Comparison of ENCODE assay signal across 8 cellular contexts in genomic region chr4:74159397-74159709, GRCh38. TPM values are rescaled to one million over a fixed set of nuclear protein-coding genes. Genes with fewer than 3 reads are reported as not detected.
DNase-seq lines count a peak whose midpoint lies in the region; ATAC-seq and TF ChIP-seq lines count a peak whose summit lies in the region.

No MANE protein-coding gene starts in this region.

- H3K9ac ChIP-seq in iPS-18a (ENCODE audit: low read length) = no peak overlapping the region

- H3K27ac ChIP-seq in iPS-18a (ENCODE audit: low read length) (no peak overlapping the region), thoracic aorta (no peak overlapping the region)

- H3K4me1 ChIP-seq in iPS-18a (ENCODE audit: control insufficient read depth, low read depth, low read length) (peaks cover 25% of the 10 kb centered on the region), thoracic aorta (ENCODE audit: control insufficient read depth in 1 of 2, low read depth in 2 of 2) (peaks cover 2 to 21% of the 10 kb centered on the region in 2 donors)

- CTCF ChIA-PET in activated naive CD4-positive, alpha-beta T cell treated with anti-CD3 and anti-CD28 coated beads for 36 hours (lab: Charles Lee) = interaction anchor here (0.6 to 1.4 kb wide), 2 partner anchors 13 to 140 kb away, joined by 3 read pairs; no protein-coding TSS in a partner anchor
- CTCF ChIA-PET in activated CD8-positive, alpha-beta T cell treated with anti-CD3 and anti-CD28 coated beads for 36 hours (lab: Charles Lee) = no interaction called here

- peaks cover 4% of the 10 kb centered on the region for H3K27me3 Mint-ChIP-seq in activated naive CD4-positive, alpha-beta T cell treated with anti-CD3 and anti-CD28 coated beads for 36 hours (ENCODE audit: low read depth)
- H3K27me3 Mint-ChIP-seq in activated CD8-positive, alpha-beta T cell treated with anti-CD3 and anti-CD28 coated beads for 36 hours = peaks cover 7% of the 10 kb centered on the region

- H3K4me3 ChIP-seq in iPS-18a (ENCODE audit: low read length) (peak overlapping the region; percentile 97), thoracic aorta (peak overlapping the region; percentile 81)

- no peaks in the 10 kb centered on the region for H3K9me3 Mint-ChIP-seq in activated naive CD4-positive, alpha-beta T cell treated with anti-CD3 and anti-CD28 coated beads for 36 hours
- no peaks in the 10 kb centered on the region for H3K9me3 Mint-ChIP-seq in activated CD8-positive, alpha-beta T cell treated with anti-CD3 and anti-CD28 coated beads for 36 hours

- H3K27ac Mint-ChIP-seq in activated naive CD4-positive, alpha-beta T cell treated with anti-CD3 and anti-CD28 coated beads for 36 hours = no peak overlapping the region
- peak overlapping the region; percentile 89 for H3K27ac Mint-ChIP-seq in activated CD8-positive, alpha-beta T cell treated with anti-CD3 and anti-CD28 coated beads for 36 hours

- POLR2A ChIA-PET in activated CD8-positive, alpha-beta T cell treated with anti-CD3 and anti-CD28 coated beads for 36 hours (lab: Charles Lee) = interaction anchor here (0.7 kb wide), 1 partner anchor 8 kb away, joined by 3 read pairs; no protein-coding TSS in a partner anchor

- intact Hi-C loops in activated naive CD4-positive, alpha-beta T cell treated with anti-CD3 and anti-CD28 coated beads for 36 hours (cut with micrococcal nuclease) = loop anchor here (2.0 to 5.0 kb wide), 3 partner anchors 288 to 1353 kb away; partner anchors contain the start of genes ANKRD17, AREG, RCHY1 and THAP6
- intact Hi-C loops in activated CD8-positive, alpha-beta T cell treated with anti-CD3 and anti-CD28 coated beads for 36 hours (cut with micrococcal nuclease) = no loop called here

- peaks cover 26% of the 10 kb centered on the region for H3K36me3 Mint-ChIP-seq in activated naive CD4-positive, alpha-beta T cell treated with anti-CD3 and anti-CD28 coated beads for 36 hours (ENCODE audit: low read depth)
- peaks cover 29% of the 10 kb centered on the region for H3K36me3 Mint-ChIP-seq in activated CD8-positive, alpha-beta T cell treated with anti-CD3 and anti-CD28 coated beads for 36 hours (ENCODE audit: low read depth)

- DNase-seq in activated naive CD4-positive, alpha-beta T cell treated with anti-CD3 and anti-CD28 coated beads for 36 hours = no peak
- no peak for DNase-seq in activated naive CD4-positive, alpha-beta T cell treated with Interleukin-2 at 50 U/mL for 16 hours
- DNase-seq in activated CD8-positive, alpha-beta T cell treated with anti-CD3 and anti-CD28 coated beads for 36 hours = no peak
- DNase-seq in thoracic aorta (ENCODE audit: low spot score) (no peak), SIG-M5 (lab: John Stamatoyannopoulos, UW) (no peak), NCI-H1105 treated with DMSO at 0.1 percent for 48 hours (lab: John Stamatoyannopoulos, UW) (no peak)

- H3K36me3 ChIP-seq in iPS-18a (ENCODE audit: control insufficient read depth, low read depth, low read length) (peaks cover 21% of the 10 kb centered on the region), thoracic aorta (no peaks in the 10 kb centered on the region)

- ATAC-seq in activated CD8-positive, alpha-beta T cell treated with anti-CD3 and anti-CD28 coated beads for 36 hours = no peak
- ATAC-seq in thoracic aorta (ENCODE audit: insufficient number of reproducible peaks, low FRiP score, low read depth) (no peak), GM19023 (IDR thresholded peaks at IDR 0.05; ENCODE audit: unreplicated experiment) (no peak)

- H3K4me3 Mint-ChIP-seq in activated naive CD4-positive, alpha-beta T cell treated with anti-CD3 and anti-CD28 coated beads for 36 hours = peak overlapping the region; percentile 87
- H3K4me3 Mint-ChIP-seq in activated CD8-positive, alpha-beta T cell treated with anti-CD3 and anti-CD28 coated beads for 36 hours = peak overlapping the region; percentile 92

- H3K9me3 ChIP-seq in iPS-18a (ENCODE audit: control insufficient read depth, low read depth, low read length) = no peaks in the 10 kb centered on the region
- no peaks in the 10 kb centered on the region for H3K9me3 ChIP-seq in thoracic aorta

- H3K4me1 Mint-ChIP-seq in activated naive CD4-positive, alpha-beta T cell treated with anti-CD3 and anti-CD28 coated beads for 36 hours (ENCODE audit: low read depth) = peaks cover 23% of the 10 kb centered on the region
- peaks cover 24% of the 10 kb centered on the region for H3K4me1 Mint-ChIP-seq in activated CD8-positive, alpha-beta T cell treated with anti-CD3 and anti-CD28 coated beads for 36 hours (ENCODE audit: low read depth)

- TF ChIP-seq CTCF in activated CD8-positive, alpha-beta T cell treated with anti-CD3 and anti-CD28 coated beads for 36 hours (IDR thresholded peaks at IDR 0.05) = no peak
- TF ChIP-seq CTCF in thoracic aorta (IDR thresholded peaks at IDR 0.05) = no peak

- H3K27me3 ChIP-seq in iPS-18a (ENCODE audit: control insufficient read depth, insufficient read depth, low read length) (no peaks in the 10 kb centered on the region), thoracic aorta (replicated peaks; ENCODE audit: insufficient read depth) (no peaks in the 10 kb centered on the region)

RNA-seq across cellular contexts. Expression of gene MTHFD2L, which starts 1.4 kb away (rescaled TPM):
- total RNA-seq in activated naive CD4-positive, alpha-beta T cell treated with anti-CD3 and anti-CD28 coated beads for 36 hours = 1 to 10 TPM; 4.8 to 5.3 TPM
- total RNA-seq in activated CD8-positive, alpha-beta T cell treated with anti-CD3 and anti-CD28 coated beads for 36 hours = 1 to 10 TPM; 7.3 to 8.1 TPM
- 10 to 100 TPM in 1 of 2 donors, 1 to 10 TPM in 1; 5.8 to 26.9 TPM for total RNA-seq in thoracic aorta
